ENCODE assay signal across 31 cellular contexts in genomic region chr3:2356298-2356950, GRCh38.
"Had no signal": no experiment of that assay in that cellular context is flagged by ENCODE, and none has a peak within 500 bp of the region (broad histone marks: within the 10 kb centered on the region; RNA-seq: fewer than 3 reads in every experiment).

No MANE protein-coding gene starts in this region.

- ATAC-seq: activated CD8-positive, alpha-beta T cell treated with anti-CD3 and anti-CD28 coated beads for 36 hours; activated naive CD8-positive, alpha-beta T cell treated with anti-CD3 and anti-CD28 coated beads, Interleukin-2, amount 50 U/mL, for 24 hours; activated T-cell treated with anti-CD3 and anti-CD28 coated beads, Interleukin-2, amount 50 U/mL, for 4 hours; activated T-cell treated with anti-CD3 and anti-CD28 coated beads, Interleukin-2, amount 50 U/mL, for 72 hours; activated T-helper 17 cell treated with anti-CD3 and anti-CD28 coated beads, Interleukin-2, amount 50 U/mL, for 72 hours had no signal

- H3K27me3 ChIP-seq: ascending aorta, cardiac muscle cell had no signal

- H3K9me3 ChIP-seq: ascending aorta had no signal

- H3K27ac ChIP-seq: ascending aorta, cardiac muscle cell, VCaP had no signal

- H3K4me3 ChIP-seq: ascending aorta, cardiac muscle cell had no signal

- FAIRE-seq: bronchial epithelial cell, TTC549 had no signal

- H3K36me3 ChIP-seq: ascending aorta, cardiac muscle cell had no signal

- DNase-seq: activated B cell treated with CpG ODN at 0.5 μM for 24 hours; activated CD4-positive, alpha-beta memory T cell treated with anti-CD3 and anti-CD28 coated beads for 36 hours; activated CD4-positive, alpha-beta T cell treated with anti-CD3 and anti-CD28 coated beads for 4 hours; activated CD4-positive, alpha-beta T cell treated with anti-CD3 and anti-CD28 coated beads, Interleukin-2, amount 10 ng/mL, durations not matched to agents 24 days and 14 days; activated CD4-positive, alpha-beta T cell treated with anti-CD3 and anti-CD28 coated beads, Interleukin-2, amount 50 U/mL, for 1 hour; activated CD4-positive, alpha-beta T cell treated with anti-CD3 and anti-CD28 coated beads, Interleukin-2, amount 50 U/mL, for 4 hours; activated CD4-positive, CD25-positive, alpha-beta regulatory T cell treated with anti-CD3 and anti-CD28 coated beads, Interleukin-2, amount 50 U/mL, for 72 hours; activated CD8-positive, alpha-beta memory T cell treated with anti-CD3 and anti-CD28 coated beads, Interleukin-2, amount 50 U/mL, for 4 hours; activated CD8-positive, alpha-beta T cell treated with anti-CD3 and anti-CD28 coated beads for 36 hours; activated gamma-delta T cell; activated naive CD4-positive, alpha-beta T cell treated with anti-CD3 and anti-CD28 coated beads, Interleukin-2, amount 10 ng/mL, durations not matched to agents 7 days and 5 days; activated naive CD4-positive, alpha-beta T cell treated with Interleukin-2 at 50 U/mL for 16 hours; activated naive CD8-positive, alpha-beta T cell treated with anti-CD3 and anti-CD28 coated beads, Interleukin-2, amount 10 ng/mL, durations not matched to agents 7 days and 5 days; activated naive CD8-positive, alpha-beta T cell treated with anti-CD3 and anti-CD28 coated beads, Interleukin-2, amount 50 U/mL, for 24 hours; activated T-cell treated with anti-CD3 and anti-CD28 coated beads for 4 hours; activated T-cell treated with anti-CD3 and anti-CD28 coated beads, Interleukin-2, amount 50 U/mL, for 1 hour; activated T-cell treated with anti-CD3 and anti-CD28 coated beads, Interleukin-2, amount 50 U/mL, for 4 hours; activated T-cell treated with anti-CD3 and anti-CD28 coated beads, Interleukin-2, amount 50 U/mL, for 72 hours; amygdala; anterior cingulate cortex; caudate nucleus; cerebellar nuclear complex; T-helper 1 cell; T-helper 2 cell; T-helper 9 cell had no signal
